Comparison of ENCODE assay signal across 17 cellular contexts in the genomic region with DNA sequence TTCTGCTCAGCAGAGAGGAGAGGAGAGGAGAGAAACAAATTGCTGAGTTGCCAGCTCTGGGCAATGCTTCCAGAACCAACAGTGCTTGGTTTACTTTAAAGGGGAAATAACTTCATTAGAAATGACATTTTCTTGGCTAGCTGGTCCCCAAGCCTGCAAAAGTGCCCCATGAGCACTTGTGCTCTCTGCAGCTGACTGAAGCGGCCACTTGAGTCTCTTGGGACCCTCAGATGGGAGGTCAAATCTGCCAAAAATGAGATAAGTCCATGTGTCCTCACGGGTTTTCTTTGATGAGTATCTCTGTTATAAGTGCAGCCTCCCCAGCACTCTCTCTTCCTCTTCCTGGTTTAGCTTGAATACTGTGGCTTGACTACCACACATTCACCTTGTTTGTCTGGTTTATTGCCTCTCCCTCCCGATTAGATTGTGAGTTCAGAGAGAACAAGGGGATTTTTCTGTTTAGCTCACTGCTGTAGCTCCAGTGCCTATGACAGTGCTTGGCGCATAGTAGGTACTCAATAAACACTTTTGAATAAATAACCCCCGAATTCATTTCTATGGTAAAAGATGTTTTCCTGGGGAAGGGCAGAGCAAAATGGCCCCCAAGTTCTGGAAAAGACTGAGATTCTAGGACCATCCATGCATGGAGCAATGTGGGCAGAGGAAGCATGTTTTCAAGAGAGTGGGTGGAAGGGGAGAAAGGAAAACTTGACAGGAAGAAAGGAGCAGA. TPM values are rescaled to one million over a fixed set of nuclear protein-coding genes. Genes with fewer than 3 reads are reported as not detected.
DNase-seq lines count a peak whose midpoint lies in the region; ATAC-seq and TF ChIP-seq lines count a peak whose summit lies in the region.
"Had no signal": no experiment of that assay in that cellular context is flagged by ENCODE, and none has a peak within 500 bp of the region (broad histone marks: within the 10 kb centered on the region; RNA-seq: fewer than 3 reads in every experiment).

No MANE protein-coding gene starts in this region.

- H3K4me3 ChIP-seq in BE2C (ENCODE audit: low read depth, low read length) (no peak overlapping the region), left lung (no peak overlapping the region)
- H3K4me3 ChIP-seq: gastrocnemius medialis, tibial artery had no signal

- no peaks in the 10 kb centered on the region for H3K36me3 Mint-ChIP-seq in activated naive CD8-positive, alpha-beta T cell treated with anti-CD3 and anti-CD28 coated beads, Interleukin-2, amount 50 U/mL, for 24 hours (ENCODE audit: low read depth)
- H3K36me3 Mint-ChIP-seq: IgD-negative memory B cell had no signal

- H3K27ac Mint-ChIP-seq in activated naive CD8-positive, alpha-beta T cell treated with anti-CD3 and anti-CD28 coated beads, Interleukin-2, amount 50 U/mL, for 24 hours = no peak overlapping the region
- H3K27ac Mint-ChIP-seq: activated CD8-positive, alpha-beta T cell treated with anti-CD3 and anti-CD28 coated beads, Interleukin-2, amount 10 ng/mL, durations not matched to agents 7 days and 5 days had no signal

- H3K27me3 ChIP-seq in BE2C = peaks cover 25% of the 10 kb centered on the region
- H3K27me3 ChIP-seq in left lung = no peaks in the 10 kb centered on the region
- H3K27me3 ChIP-seq: gastrocnemius medialis, tibial artery had no signal

- no peak overlapping the region for H3K4me3 Mint-ChIP-seq in activated naive CD8-positive, alpha-beta T cell treated with anti-CD3 and anti-CD28 coated beads, Interleukin-2, amount 50 U/mL, for 24 hours
- H3K4me3 Mint-ChIP-seq: activated CD8-positive, alpha-beta T cell treated with anti-CD3 and anti-CD28 coated beads, Interleukin-2, amount 10 ng/mL, durations not matched to agents 7 days and 5 days had no signal

- peak; percentile 30 for ATAC-seq in left lung
- no peak for ATAC-seq in GM19463 (IDR thresholded peaks at IDR 0.05; ENCODE audit: unreplicated experiment)
- ATAC-seq in activated naive CD8-positive, alpha-beta T cell treated with anti-CD3 and anti-CD28 coated beads, Interleukin-2, amount 50 U/mL, for 24 hours = no peak
- ATAC-seq: activated CD8-positive, alpha-beta T cell treated with anti-CD3 and anti-CD28 coated beads, Interleukin-2, amount 10 ng/mL, durations not matched to agents 7 days and 5 days; gastrocnemius medialis had no signal

- no peak overlapping the region for H3K27ac ChIP-seq in left lung
- H3K27ac ChIP-seq: gastrocnemius medialis, tibial artery had no signal

- intact Hi-C loops in left lung (cut with DNase I) = no loop called here

- DNase-seq in BE2C = peak; percentile 16
- DNase-seq in HuH-7 (ENCODE audit: low spot score) = peak; percentile 58
- peak; percentile 13 for DNase-seq in SKM-1 treated with dmso at 0.1 percent for 144 hours (lab: John Stamatoyannopoulos, UW; ENCODE audit: unreplicated experiment)
- DNase-seq in left lung = no peak
- DNase-seq in activated CD4-positive, CD25-positive, alpha-beta regulatory T cell (lab: John Stamatoyannopoulos, UW) = no peak
- no peak for DNase-seq in SW480 (ENCODE audit: low spot score)
- no peak for DNase-seq in activated naive CD8-positive, alpha-beta T cell treated with anti-CD3 and anti-CD28 coated beads, Interleukin-2, amount 50 U/mL, for 24 hours
- DNase-seq: activated CD8-positive, alpha-beta T cell treated with anti-CD3 and anti-CD28 coated beads, Interleukin-2, amount 10 ng/mL, durations not matched to agents 7 days and 5 days; activated effector memory CD4-positive, alpha-beta T cell treated with anti-CD3 and anti-CD28 coated beads, Interleukin-2, amount 50 U/mL, for 16 hours; DMS153; effector memory CD4-positive, alpha-beta T cell; gastrocnemius medialis; NCI-H187 treated with DMSO at 0.1 percent for 48 hours; NCI-H524 treated with DMSO at 0.1 percent for 48 hours; tibial artery had no signal

- H3K9me3 ChIP-seq in BE2C = no peaks in the 10 kb centered on the region
- H3K9me3 ChIP-seq in left lung = no peaks in the 10 kb centered on the region
- H3K9me3 ChIP-seq: gastrocnemius medialis, tibial artery had no signal

- H3K27me3 Mint-ChIP-seq in activated naive CD8-positive, alpha-beta T cell treated with anti-CD3 and anti-CD28 coated beads, Interleukin-2, amount 50 U/mL, for 24 hours = peaks cover 20% of the 10 kb centered on the region

- H3K4me1 ChIP-seq in BE2C (no peaks in the 10 kb centered on the region), left lung (no peaks in the 10 kb centered on the region)
- H3K4me1 ChIP-seq: gastrocnemius medialis had no signal

- TF ChIP-seq CTCF in BE2C (IDR thresholded peaks at IDR 0.05; ENCODE audit: low read depth, low read length) = no peak
- no peak for TF ChIP-seq CTCF in left lung (IDR thresholded peaks at IDR 0.05)

- no peaks in the 10 kb centered on the region for H3K4me1 Mint-ChIP-seq in activated naive CD8-positive, alpha-beta T cell treated with anti-CD3 and anti-CD28 coated beads, Interleukin-2, amount 50 U/mL, for 24 hours

- no peaks in the 10 kb centered on the region for H3K9me3 Mint-ChIP-seq in activated naive CD8-positive, alpha-beta T cell treated with anti-CD3 and anti-CD28 coated beads, Interleukin-2, amount 50 U/mL, for 24 hours

- no peaks in the 10 kb centered on the region for H3K36me3 ChIP-seq in BE2C
- H3K36me3 ChIP-seq in left lung = no peaks in the 10 kb centered on the region
- H3K36me3 ChIP-seq: gastrocnemius medialis, tibial artery had no signal

RNA-seq across cellular contexts. Expression of a gene that starts 7.0 kb away (rescaled TPM):
- 3.7 TPM for polyA plus RNA-seq in BE2C (2012; ENCODE audit: insufficient read depth, insufficient read length, low read depth)
- total RNA-seq in left lung = 10 to 100 TPM; 69.0 to 69.8 TPM
- total RNA-seq: activated CD8-positive, alpha-beta T cell treated with anti-CD3 and anti-CD28 coated beads, Interleukin-2, amount 10 ng/mL, durations not matched to agents 7 days and 5 days had no signal
- polyA plus RNA-seq: IgD-negative memory B cell had no signal

Comparison
In these comparisons a context has a peak if more than half of its experiments do, and no peak if none do; other contexts are left out.
1. DNase-seq: peak in BE2C (single experiment), HuH-7 (single experiment) and SKM-1 treated with dmso at 0.1 percent for 144 hours (single experiment); none in left lung (0 of 2), activated CD4-positive, CD25-positive, alpha-beta regulatory T cell (0 of 4), SW480 (single experiment) and activated naive CD8-positive, alpha-beta T cell treated with anti-CD3 and anti-CD28 coated beads, Interleukin-2, amount 50 U/mL, for 24 hours (single experiment).